In the genomic region with DNA sequence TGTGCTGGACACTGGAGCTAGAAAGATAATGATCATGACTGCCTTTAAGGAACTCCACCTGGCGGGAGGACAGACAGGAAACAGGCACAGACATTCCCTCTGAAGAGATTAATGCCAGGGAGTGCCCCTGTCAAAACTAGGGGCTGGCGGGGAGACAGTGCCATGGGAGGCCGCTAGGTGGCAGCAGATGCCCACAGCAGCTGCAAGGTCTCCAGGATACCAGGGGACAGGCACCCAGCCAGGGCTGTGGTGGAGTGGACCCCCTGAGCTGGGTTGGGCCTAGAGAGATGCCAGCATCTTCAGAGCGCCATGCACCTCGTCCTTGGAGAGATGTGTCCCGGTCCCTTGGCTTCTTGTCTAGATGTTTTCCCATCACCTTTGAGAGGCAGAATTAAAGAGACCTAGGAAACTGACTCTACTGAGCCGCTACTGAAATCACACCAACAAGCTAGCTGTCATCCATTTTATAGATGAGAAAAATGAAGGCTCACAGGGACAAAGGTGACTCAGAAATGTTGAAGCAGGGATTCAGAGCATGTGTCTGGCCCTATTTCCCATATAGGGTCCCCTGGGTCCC, we compare ENCODE assay signal across 8 cellular contexts. TPM values are rescaled to one million over a fixed set of nuclear protein-coding genes. Genes with fewer than 3 reads are reported as not detected.
DNase-seq lines count a peak whose midpoint lies in the region; ATAC-seq and TF ChIP-seq lines count a peak whose summit lies in the region.

No MANE protein-coding gene starts in this region.

- no peak for ATAC-seq in HG02623 (IDR thresholded peaks at IDR 0.05; ENCODE audit: unreplicated experiment)

- H3K27me3 Mint-ChIP-seq in endothelial cell (ENCODE audit: unreplicated experiment) = peaks cover 9% of the 10 kb centered on the region

- peak; percentile 95 for TF ChIP-seq CTCF in endothelial cell (IDR thresholded peaks at IDR 0.05; ENCODE audit: unreplicated experiment)

- no peak overlapping the region for H3K27ac Mint-ChIP-seq in endothelial cell (ENCODE audit: unreplicated experiment)

- no peaks in the 10 kb centered on the region for H3K36me3 Mint-ChIP-seq in endothelial cell (ENCODE audit: low read depth, unreplicated experiment)

- no peak overlapping the region for H3K4me3 Mint-ChIP-seq in endothelial cell (ENCODE audit: unreplicated experiment)

- peak; percentile 80 for DNase-seq in ELR (ENCODE audit: low read depth)
- peak; percentile 87 for DNase-seq in HuH-7.5 (ENCODE audit: low spot score)
- DNase-seq in NOMO-1 treated with DMSO at 0.1 percent for 48 hours (lab: John Stamatoyannopoulos, UW; ENCODE audit: unreplicated experiment) = peak; percentile 58
- DNase-seq in activated CD8-positive, alpha-beta memory T cell treated with anti-CD3 and anti-CD28 coated beads for 48 hours (ENCODE audit: low read depth in 2 of 3, low spot score in 2 of 3) = peak; percentile 46 to 74 (median 71)
- peak; percentile 88 for DNase-seq in endothelial cell (ENCODE audit: low spot score)
- peak; percentile 80 for DNase-seq in midbrain (lab: John Stamatoyannopoulos, UW)
- DNase-seq in stimulated activated CD8-positive, alpha-beta memory T cell treated with anti-CD3 and anti-CD28 coated beads, Interleukin-4, amount 100 ng/mL, for 1 hour (ENCODE audit: low read depth in 2 of 2, low spot score in 1 of 2) = peak; percentile 44 to 62

- H3K4me1 Mint-ChIP-seq in endothelial cell (ENCODE audit: unreplicated experiment) = peaks cover 9% of the 10 kb centered on the region

- H3K9me3 Mint-ChIP-seq in endothelial cell (ENCODE audit: unreplicated experiment) = no peaks in the 10 kb centered on the region

RNA-seq across cellular contexts. Expression of a gene that starts 3.6 kb away (rescaled TPM):
- not detected for total RNA-seq in endothelial cell (ENCODE audit: unreplicated experiment)

RNA-seq across cellular contexts. Expression of a gene that starts 10.7 kb away (rescaled TPM):
- total RNA-seq in endothelial cell (ENCODE audit: unreplicated experiment) = 15.9 TPM

RNA-seq across cellular contexts. Expression of a gene that starts 33.7 kb away (rescaled TPM):
- not detected for total RNA-seq in endothelial cell (ENCODE audit: unreplicated experiment)

RNA-seq across cellular contexts. Expression of a gene that starts 51.2 kb away (rescaled TPM):
- total RNA-seq in endothelial cell (ENCODE audit: unreplicated experiment) = 0.51 TPM
